ENCODE assay signal across 6 cellular contexts in genomic region chr14:20986811-20987210, GRCh38. TPM values are rescaled to one million over a fixed set of nuclear protein-coding genes. Genes with fewer than 3 reads are reported as not detected.
DNase-seq lines count a peak whose midpoint lies in the region; TF ChIP-seq lines count a peak whose summit lies in the region.

No MANE protein-coding gene starts in this region.

- H3K18ac ChIP-seq in trophoblast cell (ENCODE audit: low read length) = no peak overlapping the region

- no peak overlapping the region for H2AK5ac ChIP-seq in trophoblast cell (ENCODE audit: low read length)

- POLR2A ChIA-PET in MCF 10A (lab: Yijun Ruan, JAX) = interaction anchor here (0.7 to 4.5 kb wide), 9 partner anchors 10 to 518 kb away, joined by 3 to 28 read pairs (median 4); partner anchors contain the start of genes PNP and SLC39A2
- POLR2A ChIA-PET in CD8-positive, alpha-beta memory T cell (lab: Charles Lee) = no interaction called here

- no peak overlapping the region for H3K23ac ChIP-seq in trophoblast cell (ENCODE audit: low read length)

- no peak overlapping the region for H3K9ac ChIP-seq in trophoblast cell (ENCODE audit: low read length)

- peaks cover 1% of the 10 kb centered on the region for H3K79me2 ChIP-seq in trophoblast cell (ENCODE audit: control insufficient read depth, insufficient read depth, low read length, poor library complexity)

- DNase-seq in HK-2 (ENCODE audit: unreplicated experiment) (peak; percentile 23), MCF 10A (ENCODE audit: unreplicated experiment) (peak; percentile 96), trophoblast cell (peak; percentile 49 to 85), NCI-H2227 treated with DMSO at 0.1 percent for 48 hours (lab: John Stamatoyannopoulos, UW) (no peak)
- no peak for DNase-seq in activated T-cell treated with anti-CD3 and anti-CD28 coated beads, Interleukin-2, amount 50 U/mL, for 24 hours
- no peak for DNase-seq in CD8-positive, alpha-beta memory T cell

- no TSS peak for BruUV-seq in MCF 10A (replicated peaks; lab: Mats Ljungman, UMichigan)

- H3K9me3 Mint-ChIP-seq in MCF 10A (ENCODE audit: unreplicated experiment) = no peaks in the 10 kb centered on the region
- H3K9me3 Mint-ChIP-seq in activated T-cell treated with anti-CD3 and anti-CD28 coated beads, Interleukin-2, amount 50 U/mL, for 24 hours = no peaks in the 10 kb centered on the region
- no peaks in the 10 kb centered on the region for H3K9me3 Mint-ChIP-seq in CD8-positive, alpha-beta memory T cell

- intact Hi-C loops in MCF 10A (cut with micrococcal nuclease) = loop anchor here (1.0 kb wide), 1 partner anchor 16 kb away; no protein-coding TSS in a partner anchor

- CTCF ChIA-PET in MCF 10A (lab: Yijun Ruan, JAX) = interaction anchor here (0.6 to 11.9 kb wide), 4 partner anchors 14 to 129 kb away, joined by 3 to 147 read pairs (median 4); no protein-coding TSS in a partner anchor
- CTCF ChIA-PET in CD8-positive, alpha-beta memory T cell (lab: Charles Lee) = interaction anchor here (0.9 kb wide), 1 partner anchor 16 kb away, joined by 3 read pairs; no protein-coding TSS in a partner anchor

- H4K91ac ChIP-seq in trophoblast cell (ENCODE audit: low read depth, low read length) = no peak overlapping the region

- no peaks in the 10 kb centered on the region for H3K9me3 ChIP-seq in trophoblast cell (ENCODE audit: insufficient read depth, low read depth, low read length)
- H3K9me3 ChIP-seq in CD8-positive, alpha-beta memory T cell (ENCODE audit: low read length) = no peaks in the 10 kb centered on the region

- H3K27me3 ChIP-seq in trophoblast cell (ENCODE audit: insufficient read depth, low read length) = no peaks in the 10 kb centered on the region
- no peaks in the 10 kb centered on the region for H3K27me3 ChIP-seq in CD8-positive, alpha-beta memory T cell (ENCODE audit: insufficient read depth, low read length, poor library complexity, severe bottlenecking)

- no peak overlapping the region for H4K8ac ChIP-seq in trophoblast cell (ENCODE audit: low read depth, low read length)

- peak overlapping the region; percentile 93 for H3K27ac Mint-ChIP-seq in MCF 10A (ENCODE audit: low read depth, unreplicated experiment)
- no peak overlapping the region for H3K27ac Mint-ChIP-seq in activated T-cell treated with anti-CD3 and anti-CD28 coated beads, Interleukin-2, amount 50 U/mL, for 24 hours
- no peak overlapping the region for H3K27ac Mint-ChIP-seq in CD8-positive, alpha-beta memory T cell

- H3K4me1 ChIP-seq in trophoblast cell (ENCODE audit: control insufficient read depth in 1 of 2, insufficient read depth in 2 of 2, low read length in 2 of 2) = peaks cover 8 to 14% of the 10 kb centered on the region in 2 experiments
- peaks cover 21% of the 10 kb centered on the region for H3K4me1 ChIP-seq in CD8-positive, alpha-beta memory T cell (ENCODE audit: insufficient read depth, low read length)

- no peaks in the 10 kb centered on the region for H3K27me3 Mint-ChIP-seq in MCF 10A (ENCODE audit: insufficient read depth, unreplicated experiment)
- peaks cover 2% of the 10 kb centered on the region for H3K27me3 Mint-ChIP-seq in activated T-cell treated with anti-CD3 and anti-CD28 coated beads, Interleukin-2, amount 50 U/mL, for 24 hours
- H3K27me3 Mint-ChIP-seq in CD8-positive, alpha-beta memory T cell = peaks cover 0 to 13% of the 10 kb centered on the region in 2 donors

- no peak overlapping the region for H3K27ac ChIP-seq in trophoblast cell (ENCODE audit: low read depth, low read length)
- no peak overlapping the region for H3K27ac ChIP-seq in CD8-positive, alpha-beta memory T cell (ENCODE audit: low read depth, low read length)

- H3K14ac ChIP-seq in trophoblast cell (ENCODE audit: low read length) = no peak overlapping the region

- no CpG with 5 or more reads among the region's 2 CpGs for WGBS in trophoblast cell (ENCODE audit: extremely low coverage, insufficient coverage, insufficient read length)

- no peak overlapping the region for H2BK5ac ChIP-seq in trophoblast cell (ENCODE audit: low read depth, low read length, poor library complexity)

- H4K12ac ChIP-seq in trophoblast cell (ENCODE audit: low read depth, low read length) = no peak overlapping the region

- peaks cover 20% of the 10 kb centered on the region for H3K36me3 Mint-ChIP-seq in MCF 10A (ENCODE audit: insufficient read depth, unreplicated experiment)
- H3K36me3 Mint-ChIP-seq in activated T-cell treated with anti-CD3 and anti-CD28 coated beads, Interleukin-2, amount 50 U/mL, for 24 hours (ENCODE audit: low read depth) = peaks cover 17% of the 10 kb centered on the region
- H3K36me3 Mint-ChIP-seq in CD8-positive, alpha-beta memory T cell = peaks cover 0 to 13% (median 0%) of the 10 kb centered on the region in 3 donors

- peaks cover 24% of the 10 kb centered on the region for H3K4me1 Mint-ChIP-seq in MCF 10A (ENCODE audit: insufficient read depth, unreplicated experiment)
- H3K4me1 Mint-ChIP-seq in activated T-cell treated with anti-CD3 and anti-CD28 coated beads, Interleukin-2, amount 50 U/mL, for 24 hours (ENCODE audit: low read depth) = peaks cover 30% of the 10 kb centered on the region
- H3K4me1 Mint-ChIP-seq in CD8-positive, alpha-beta memory T cell = peaks cover 20 to 26% (median 22%) of the 10 kb centered on the region in 3 donors

- no peaks in the 10 kb centered on the region for H3K36me3 ChIP-seq in trophoblast cell (ENCODE audit: control insufficient read depth in 1 of 2, insufficient read depth in 2 of 2, low read length in 2 of 2)
- peaks cover 1% of the 10 kb centered on the region for H3K36me3 ChIP-seq in CD8-positive, alpha-beta memory T cell (ENCODE audit: insufficient read depth, low read length)

- H3K79me1 ChIP-seq in trophoblast cell (ENCODE audit: low read length) = peaks cover 3% of the 10 kb centered on the region

- no peak overlapping the region for H2BK120ac ChIP-seq in trophoblast cell (ENCODE audit: insufficient read depth, low read length, poor library complexity)

- H2BK12ac ChIP-seq in trophoblast cell (ENCODE audit: low read length) = no peak overlapping the region

- H3K4me2 ChIP-seq in trophoblast cell (ENCODE audit: low read length) = no peak overlapping the region

- H3K4me3 Mint-ChIP-seq in MCF 10A (ENCODE audit: unreplicated experiment) = peak overlapping the region; percentile 57
- no peak overlapping the region for H3K4me3 Mint-ChIP-seq in activated T-cell treated with anti-CD3 and anti-CD28 coated beads, Interleukin-2, amount 50 U/mL, for 24 hours
- H3K4me3 Mint-ChIP-seq in CD8-positive, alpha-beta memory T cell = peak overlapping the region in 2 of 7 donors; percentile 20 to 71

- no peak overlapping the region for H3K4ac ChIP-seq in trophoblast cell (ENCODE audit: low read depth, low read length)

- H3K4me3 ChIP-seq in trophoblast cell (ENCODE audit: low read depth, low read length) = no peak overlapping the region
- H3K4me3 ChIP-seq in CD8-positive, alpha-beta memory T cell (ENCODE audit: low read length) = no peak overlapping the region

- TF ChIP-seq CTCF in MCF 10A (IDR thresholded peaks at IDR 0.05; ENCODE audit: unreplicated experiment) = no peak

- no peak overlapping the region for H2AFZ ChIP-seq in trophoblast cell (ENCODE audit: insufficient read depth, low read length, poor library complexity)

RNA-seq across cellular contexts. Expression of gene METTL17, which starts 3.0 kb away (rescaled TPM):
- 62.4 and 70.2 TPM in 2 replicates for total RNA-seq in MCF 10A (2022)
- polyA plus RNA-seq in trophoblast cell (2013) = 42.3 and 43.4 TPM in 2 replicates
- 100 to 1,000 TPM; 102 to 107 TPM for total RNA-seq in CD8-positive, alpha-beta memory T cell
- 43.9 TPM for polyA plus RNA-seq in CD8-positive, alpha-beta memory T cell

RNA-seq across cellular contexts. Expression of gene SLC39A2, which starts 12.3 kb away (rescaled TPM):
- not detected in 2 replicates for total RNA-seq in MCF 10A (2022)
- 0.77 and 0.78 TPM in 2 replicates for polyA plus RNA-seq in trophoblast cell (2013)
- under 1 TPM in 1 of 2 experiments, not detected in 1; 0.16 TPM for total RNA-seq in CD8-positive, alpha-beta memory T cell
- polyA plus RNA-seq in CD8-positive, alpha-beta memory T cell = not detected

RNA-seq across cellular contexts. Expression of gene RNASE2, which starts 31.5 kb away (rescaled TPM):
- not detected in 2 replicates for total RNA-seq in MCF 10A (2022)
- polyA plus RNA-seq in trophoblast cell (2013) = not detected in 2 replicates
- total RNA-seq in CD8-positive, alpha-beta memory T cell = not detected
- not detected for polyA plus RNA-seq in CD8-positive, alpha-beta memory T cell

RNA-seq across cellular contexts. Expression of gene NDRG2, which starts 38.0 kb away (rescaled TPM):
- 0.81 and 0.82 TPM in 2 replicates for total RNA-seq in MCF 10A (2022)
- 18.2 and 19.0 TPM in 2 replicates for polyA plus RNA-seq in trophoblast cell (2013)
- total RNA-seq in CD8-positive, alpha-beta memory T cell = 1 to 10 TPM; 4.8 to 5.0 TPM
- 19.9 TPM for polyA plus RNA-seq in CD8-positive, alpha-beta memory T cell

RNA-seq across cellular contexts. Expression of gene TPPP2, which starts 43.2 kb away (rescaled TPM):
- not detected in 2 replicates for total RNA-seq in MCF 10A (2022)
- polyA plus RNA-seq in trophoblast cell (2013) = not detected in 2 replicates
- not detected for total RNA-seq in CD8-positive, alpha-beta memory T cell
- not detected for polyA plus RNA-seq in CD8-positive, alpha-beta memory T cell

Comparison
In these comparisons a context has a peak if more than half of its experiments do, and no peak if none do; other contexts are left out.
1. DNase-seq: peak in HK-2 (single experiment), MCF 10A (single experiment) and trophoblast cell (2 of 2); none in activated T-cell treated with anti-CD3 and anti-CD28 coated beads, Interleukin-2, amount 50 U/mL, for 24 hours (single experiment), NCI-H2227 treated with DMSO at 0.1 percent for 48 hours (single experiment) and CD8-positive, alpha-beta memory T cell (0 of 5).